9 cellular contexts compared by ENCODE assay signal in the genomic region with DNA sequence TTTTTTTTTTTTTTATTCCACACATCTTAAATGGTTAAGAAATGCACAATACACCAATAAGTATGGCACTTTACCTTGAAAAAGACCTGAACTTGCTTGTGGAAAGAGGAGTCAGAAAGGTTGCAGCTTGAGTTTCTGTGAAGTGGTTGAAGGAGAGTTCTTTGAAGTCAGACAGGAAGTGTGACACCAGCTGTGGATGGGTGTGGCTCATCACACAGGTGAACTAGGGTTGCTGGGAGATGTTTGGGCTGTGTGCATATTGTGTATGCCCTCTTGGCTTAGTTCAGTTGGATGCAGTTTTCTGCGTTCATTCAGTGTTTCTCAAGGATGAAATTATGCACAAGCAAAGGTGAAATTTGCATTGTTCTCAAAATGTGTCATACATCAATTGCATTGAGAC. TPM values are rescaled to one million over a fixed set of nuclear protein-coding genes. Genes with fewer than 3 reads are reported as not detected.
DNase-seq lines count a peak whose midpoint lies in the region; ATAC-seq lines count a peak whose summit lies in the region.
"Had no signal": no experiment of that assay in that cellular context is flagged by ENCODE, and none has a peak within 500 bp of the region (broad histone marks: within the 10 kb centered on the region; RNA-seq: fewer than 3 reads in every experiment).

No MANE protein-coding gene starts in this region.

- H3K27me3 Mint-ChIP-seq in activated T-helper 2 cell treated with anti-CD3 and anti-CD28 coated beads, Interferon-gamma antibody, Interleukin-2, Interleukin-4, amounts not matched to agents 10 μg/mL and 5 μg/mL and 100 μg/mL, durations not matched to agents 14 hours and 24 hours and 36 hours (ENCODE audit: low read depth), result no peaks in the 10 kb centered on the region
- no peaks in the 10 kb centered on the region for H3K27me3 Mint-ChIP-seq in natural killer cell treated with Interleukin-12 subunit alpha and Interleukin-12 subunit beta and Interleukin-15 and Interleukin-18, amount 100 ng/mL, for 72 hours

- peak; percentile 52 for ATAC-seq in GM19351 (IDR thresholded peaks at IDR 0.05; ENCODE audit: unreplicated experiment)
- no peak for ATAC-seq in natural killer cell treated with Interleukin-12 subunit alpha and Interleukin-12 subunit beta and Interleukin-15 and Interleukin-18, amount 100 ng/mL, for 72 hours

- H3K27ac Mint-ChIP-seq in activated T-helper 2 cell treated with anti-CD3 and anti-CD28 coated beads, Interferon-gamma antibody, Interleukin-2, Interleukin-4, amounts not matched to agents 10 μg/mL and 5 μg/mL and 100 μg/mL, durations not matched to agents 14 hours and 24 hours and 36 hours, result peak overlapping the region; percentile 54
- peak overlapping the region; percentile 33 to 87 for H3K27ac Mint-ChIP-seq in natural killer cell treated with Interleukin-12 subunit alpha and Interleukin-12 subunit beta and Interleukin-15 and Interleukin-18, amount 100 ng/mL, for 72 hours

- H3K9me3 Mint-ChIP-seq in activated T-helper 2 cell treated with anti-CD3 and anti-CD28 coated beads, Interferon-gamma antibody, Interleukin-2, Interleukin-4, amounts not matched to agents 10 μg/mL and 5 μg/mL and 100 μg/mL, durations not matched to agents 14 hours and 24 hours and 36 hours, result no peaks in the 10 kb centered on the region
- H3K9me3 Mint-ChIP-seq in natural killer cell treated with Interleukin-12 subunit alpha and Interleukin-12 subunit beta and Interleukin-15 and Interleukin-18, amount 100 ng/mL, for 72 hours, result no peaks in the 10 kb centered on the region

- DNase-seq in NCI-H69 (lab: John Stamatoyannopoulos, UW), result peak; percentile 3
- peak; percentile 66 for DNase-seq in activated T-helper 2 cell treated with anti-CD3 and anti-CD28 coated beads, Interferon-gamma antibody, Interleukin-2, Interleukin-4, amounts not matched to agents 10 μg/mL and 5 μg/mL and 100 μg/mL, durations not matched to agents 14 hours and 24 hours and 36 hours (ENCODE audit: low spot score)
- no peak for DNase-seq in natural killer cell treated with Interleukin-12 subunit alpha and Interleukin-12 subunit beta and Interleukin-15 and Interleukin-18, amount 100 ng/mL, for 72 hours (ENCODE audit: low spot score)
- DNase-seq in putamen (ENCODE audit: low spot score), result no peak
- no peak for DNase-seq in SHP77 (lab: John Stamatoyannopoulos, UW)
- no peak for DNase-seq in DMS 273 treated with DMSO at 0.1 percent for 48 hours (lab: John Stamatoyannopoulos, UW)
- DNase-seq in OCI-M1 (lab: John Stamatoyannopoulos, UW), result no peak
- DNase-seq: NCI-H2029 had no signal

- peaks cover 91% of the 10 kb centered on the region for H3K36me3 Mint-ChIP-seq in activated T-helper 2 cell treated with anti-CD3 and anti-CD28 coated beads, Interferon-gamma antibody, Interleukin-2, Interleukin-4, amounts not matched to agents 10 μg/mL and 5 μg/mL and 100 μg/mL, durations not matched to agents 14 hours and 24 hours and 36 hours (ENCODE audit: low read depth)
- peaks cover 15% of the 10 kb centered on the region for H3K36me3 Mint-ChIP-seq in natural killer cell treated with Interleukin-12 subunit alpha and Interleukin-12 subunit beta and Interleukin-15 and Interleukin-18, amount 100 ng/mL, for 72 hours

- peaks cover 74% of the 10 kb centered on the region for H3K4me1 Mint-ChIP-seq in activated T-helper 2 cell treated with anti-CD3 and anti-CD28 coated beads, Interferon-gamma antibody, Interleukin-2, Interleukin-4, amounts not matched to agents 10 μg/mL and 5 μg/mL and 100 μg/mL, durations not matched to agents 14 hours and 24 hours and 36 hours (ENCODE audit: low read depth)
- peaks cover 48 to 56% of the 10 kb centered on the region in 2 donors for H3K4me1 Mint-ChIP-seq in natural killer cell treated with Interleukin-12 subunit alpha and Interleukin-12 subunit beta and Interleukin-15 and Interleukin-18, amount 100 ng/mL, for 72 hours (ENCODE audit: low read depth in 2 of 2)

- intact Hi-C loops in activated T-helper 2 cell treated with anti-CD3 and anti-CD28 coated beads, Interferon-gamma antibody, Interleukin-2, Interleukin-4, amounts not matched to agents 10 μg/mL and 5 μg/mL and 100 μg/mL, durations not matched to agents 14 hours and 24 hours and 36 hours (cut with micrococcal nuclease), result loop anchor here (10.0 kb wide), 2 partner anchors 387 to 707 kb away; partner anchors contain the start of gene POLG

- H3K4me3 Mint-ChIP-seq in activated T-helper 2 cell treated with anti-CD3 and anti-CD28 coated beads, Interferon-gamma antibody, Interleukin-2, Interleukin-4, amounts not matched to agents 10 μg/mL and 5 μg/mL and 100 μg/mL, durations not matched to agents 14 hours and 24 hours and 36 hours (ENCODE audit: low read depth), result peak overlapping the region; percentile 51
- H3K4me3 Mint-ChIP-seq in natural killer cell treated with Interleukin-12 subunit alpha and Interleukin-12 subunit beta and Interleukin-15 and Interleukin-18, amount 100 ng/mL, for 72 hours, result peak overlapping the region; percentile 15

RNA-seq across cellular contexts. Expression of gene AEN, which starts 6.3 kb away (rescaled TPM):
- 52.9 and 54.3 TPM in 2 replicates for total RNA-seq in activated T-helper 2 cell treated with anti-CD3 and anti-CD28 coated beads, Interferon-gamma antibody, Interleukin-2, Interleukin-4, amounts not matched to agents 10 μg/mL and 5 μg/mL and 100 μg/mL, durations not matched to agents 14 hours and 24 hours and 36 hours
- 10 to 100 TPM; 47.1 to 81.4 TPM for total RNA-seq in natural killer cell treated with Interleukin-12 subunit alpha and Interleukin-12 subunit beta and Interleukin-15 and Interleukin-18, amount 100 ng/mL, for 72 hours

RNA-seq across cellular contexts. Expression of gene ISG20, which starts 11.4 kb away (rescaled TPM):
- 36.3 and 38.0 TPM in 2 replicates for total RNA-seq in activated T-helper 2 cell treated with anti-CD3 and anti-CD28 coated beads, Interferon-gamma antibody, Interleukin-2, Interleukin-4, amounts not matched to agents 10 μg/mL and 5 μg/mL and 100 μg/mL, durations not matched to agents 14 hours and 24 hours and 36 hours
- total RNA-seq in natural killer cell treated with Interleukin-12 subunit alpha and Interleukin-12 subunit beta and Interleukin-15 and Interleukin-18, amount 100 ng/mL, for 72 hours, result 10 to 100 TPM; 21.8 to 30.2 TPM

Comparison
In these comparisons a context has a peak if more than half of its experiments do, and no peak if none do; other contexts are left out.
1. DNase-seq: peak in NCI-H69 (single experiment) and activated T-helper 2 cell treated with anti-CD3 and anti-CD28 coated beads, Interferon-gamma antibody, Interleukin-2, Interleukin-4, amounts not matched to agents 10 μg/mL and 5 μg/mL and 100 μg/mL, durations not matched to agents 14 hours and 24 hours and 36 hours (single experiment); none in natural killer cell treated with Interleukin-12 subunit alpha and Interleukin-12 subunit beta and Interleukin-15 and Interleukin-18, amount 100 ng/mL, for 72 hours (single experiment), putamen (single experiment), SHP77 (0 of 2), DMS 273 treated with DMSO at 0.1 percent for 48 hours (single experiment) and OCI-M1 (single experiment).